Comparison of ENCODE assay signal across 26 cellular contexts in genomic region chr3:61667417-61668213, GRCh38.
A peak's percentile ranks its signal among the peaks of the same experiment; 100 is the strongest.
DNase-seq lines count a peak whose midpoint lies in the region; ATAC-seq, FAIRE-seq and TF ChIP-seq lines count a peak whose summit lies in the region.
"Had no signal": no experiment of that assay in that cellular context is flagged by ENCODE, and none has a peak within 500 bp of the region (broad histone marks: within the 10 kb centered on the region; RNA-seq: fewer than 3 reads in every experiment).

No MANE protein-coding gene starts in this region.

- H3K79me2 ChIP-seq in HepG2 (ENCODE audit: insufficient read depth, low read length): peaks cover 5% of the 10 kb centered on the region

- CTCF ChIA-PET in HepG2 (lab: Yijun Ruan, JAX; ENCODE audit: low intra/inter-chr PET ratio, low total read pairs): no interaction called here

- DNase-seq in HepG2 (ENCODE audit: low spot score): no peak
- no peak for DNase-seq in endodermal cell
- peak; percentile 59 for DNase-seq in left lobe of liver (ENCODE audit: low spot score)
- DNase-seq in NCI-H82 (lab: John Stamatoyannopoulos, UW): no peak
- DNase-seq in NOMO-1 (lab: John Stamatoyannopoulos, UW; ENCODE audit: unreplicated experiment in 2 of 2): no peak
- DNase-seq in DMS153 treated with DMSO at 0.1 percent for 48 hours (lab: John Stamatoyannopoulos, UW; ENCODE audit: unreplicated experiment): no peak
- DNase-seq in CD1c-positive myeloid dendritic cell (ENCODE audit: extremely low spot score): no peak
- DNase-seq: 8988T; activated gamma-delta T cell; activated T-cell treated with anti-CD3 and anti-CD28 coated beads, Interleukin-2, amount 50 U/mL, for 1 hour; AML-193; cerebellar nuclear complex; dorsolateral prefrontal cortex; foreskin keratinocyte; left cardiac atrium; mesenchymal stem cell; NCI-H1694; NK-92 treated with Interleukin-12 subunit alpha and Interleukin-12 subunit beta, amount 100 ng/mL, for 24 hours; psoas muscle; Right ventricle myocardium superior; thyroid gland had no signal

- H3K4me1 ChIP-seq in liver (ENCODE audit: control insufficient read depth in 4 of 4, insufficient read depth in 4 of 4, low read length in 3 of 4) (peaks cover 2 to 19% (median 11%) of the 10 kb centered on the region in 4 donors), HepG2 (ENCODE audit: insufficient read depth, low read length) (no peaks in the 10 kb centered on the region), endodermal cell (ENCODE audit: control insufficient read depth, insufficient read depth, low read length) (peaks cover 10% of the 10 kb centered on the region)

- ATAC-seq in HepG2 (no peak), left lobe of liver (peak; percentile 83)
- ATAC-seq: foreskin keratinocyte, HCT116, left cardiac atrium, psoas muscle had no signal

- in situ Hi-C loops in HepG2 (cut with HindIII; ENCODE audit: extremely low pct_ligation_motif_present, low pct_unique_long_range_greater_than_20kb): no loop called here

- no peaks in the 10 kb centered on the region for H4K20me1 ChIP-seq in HepG2 (ENCODE audit: insufficient read depth, low read length)

- WGBS in liver: 85% methylated on average over 6 of the region's 6 CpGs
- whole genome bisulfite sequencing in HepG2 (ENCODE audit: low lambda C conversion rate): 95% methylated on average over 6 of the region's 6 CpGs
- WGBS in endodermal cell (ENCODE audit: insufficient coverage in 1 of 2, insufficient read length in 1 of 2), 2 experiments: 92 to 93% methylated on average over 2 to 6 of the region's 6 CpGs

- H3K9ac ChIP-seq in liver (ENCODE audit: low read depth in 1 of 2, low read length in 2 of 2) (no peak overlapping the region), HepG2 (ENCODE audit: insufficient read depth, low read depth, low read length) (no peak overlapping the region), endodermal cell (ENCODE audit: extremely low read depth, low read length, poor library complexity, severe bottlenecking) (no peak overlapping the region)

- H3K27me3 ChIP-seq in liver (ENCODE audit: control insufficient read depth in 4 of 4, insufficient read depth in 4 of 4, low read length in 3 of 4): no peaks in the 10 kb centered on the region
- no peaks in the 10 kb centered on the region for H3K27me3 ChIP-seq in HepG2 (ENCODE audit: control insufficient read depth in 1 of 2, insufficient read depth in 2 of 2, low read length in 2 of 2)
- H3K27me3 ChIP-seq in endodermal cell (ENCODE audit: control insufficient read depth, insufficient read depth, low read length, poor library complexity, severe bottlenecking): no peaks in the 10 kb centered on the region
- H3K27me3 ChIP-seq: dorsolateral prefrontal cortex, foreskin keratinocyte, thyroid gland had no signal

- no peak overlapping the region for H3K4me3 ChIP-seq in liver (ENCODE audit: low read depth in 1 of 3, low read length in 3 of 3)
- no peak overlapping the region for H3K4me3 ChIP-seq in HepG2 (replicated peaks in 1 of 3; ENCODE audit: insufficient read depth in 1 of 3, low read depth in 2 of 3, low read length in 3 of 3)
- no peak overlapping the region for H3K4me3 ChIP-seq in endodermal cell (ENCODE audit: low read length)
- H3K4me3 ChIP-seq: dorsolateral prefrontal cortex, psoas muscle, thyroid gland had no signal

- no peak for FAIRE-seq in HepG2 (lab: Jason Lieb, UNC)
- FAIRE-seq: endothelial cell of umbilical vein had no signal

- peaks cover 5% of the 10 kb centered on the region for H3K36me3 Mint-ChIP-seq in endodermal cell (ENCODE audit: low read depth)

- intact Hi-C loops in HepG2 (cut with micrococcal nuclease; ENCODE audit: unreplicated experiment): no loop called here

- H3K4me2 ChIP-seq in HepG2 (ENCODE audit: low read depth, low read length): no peak overlapping the region

- BruUV-seq in HepG2 (replicated peaks; lab: Mats Ljungman, UMichigan): no TSS peak

- no peaks in the 10 kb centered on the region for H3K9me3 ChIP-seq in liver (ENCODE audit: control insufficient read depth in 4 of 4, low read length in 3 of 4)
- no peaks in the 10 kb centered on the region for H3K9me3 ChIP-seq in HepG2 (ENCODE audit: low read length)
- no peaks in the 10 kb centered on the region for H3K9me3 ChIP-seq in endodermal cell (ENCODE audit: control insufficient read depth, low read length)
- H3K9me3 ChIP-seq: psoas muscle, thyroid gland had no signal

- H3K4me1 Mint-ChIP-seq in endodermal cell: peaks cover 42% of the 10 kb centered on the region

- TF ChIP-seq POLR2A in HepG2 (IDR thresholded peaks at IDR 0.05; ENCODE audit: insufficient read depth in 1 of 2, low read depth in 2 of 2, low read length in 2 of 2): no peak

- TF ChIP-seq EP300 in HepG2 (IDR thresholded peaks at IDR 0.05; ENCODE audit: low read depth in 2 of 2, low read length in 2 of 2) (no peak), HepG2 (CRISPR knock-in tag; IDR thresholded peaks at IDR 0.05; ENCODE audit: borderline replicate concordance) (no peak)

- TF ChIP-seq CTCF in liver (IDR thresholded peaks at IDR 0.05; ENCODE audit: low read depth, low read length, missing input control) (no peak), HepG2 (CRISPR knock-in tag; IDR thresholded peaks at IDR 0.05) (no peak), endodermal cell (conservative IDR thresholded peaks at IDR 0.05) (no peak)

- no peaks in the 10 kb centered on the region for H3K36me3 ChIP-seq in liver (ENCODE audit: control insufficient read depth in 4 of 4, insufficient read depth in 3 of 4, low read depth in 1 of 4, low read length in 3 of 4)
- no peaks in the 10 kb centered on the region for H3K36me3 ChIP-seq in HepG2 (replicated peaks in 1 of 2; ENCODE audit: control insufficient read depth in 1 of 2, insufficient read depth in 2 of 2, low read length in 2 of 2)
- H3K36me3 ChIP-seq in endodermal cell (ENCODE audit: control insufficient read depth, insufficient read depth, low read length): no peaks in the 10 kb centered on the region
- H3K36me3 ChIP-seq: thyroid gland had no signal

- H3K27ac ChIP-seq in liver (ENCODE audit: low read depth in 1 of 2, low read length in 2 of 2) (no peak overlapping the region), HepG2 (ENCODE audit: extremely low read length, insufficient read depth, low read length) (no peak overlapping the region), endodermal cell (ENCODE audit: low read depth, low read length) (no peak overlapping the region)
- H3K27ac ChIP-seq: dorsolateral prefrontal cortex, foreskin keratinocyte, HL-60, psoas muscle, thyroid gland had no signal

- peaks cover 8% of the 10 kb centered on the region for H3K9me3 Mint-ChIP-seq in endodermal cell
- H3K9me3 Mint-ChIP-seq: stimulated activated naive CD8-positive, alpha-beta T cell treated with anti-CD3 and anti-CD28 coated beads, Interleukin-15, Interleukin-2, amounts not matched to agents 100 ng/mL and 50 ng/mL, for 24 hours had no signal

- no peak overlapping the region for H3K4me3 Mint-ChIP-seq in endodermal cell
- H3K4me3 Mint-ChIP-seq: stimulated activated naive CD8-positive, alpha-beta T cell treated with anti-CD3 and anti-CD28 coated beads, Interleukin-15, Interleukin-2, amounts not matched to agents 100 ng/mL and 50 ng/mL, for 24 hours had no signal

- no peak overlapping the region for H2AFZ ChIP-seq in HepG2 (ENCODE audit: low read length)

- H3K27ac Mint-ChIP-seq in endodermal cell: peak overlapping the region; percentile 35
- H3K27ac Mint-ChIP-seq: stimulated activated naive CD8-positive, alpha-beta T cell treated with anti-CD3 and anti-CD28 coated beads, Interleukin-15, Interleukin-2, amounts not matched to agents 100 ng/mL and 50 ng/mL, for 24 hours had no signal

- POLR2A ChIA-PET in HepG2 (lab: Yijun Ruan, JAX): no interaction called here

- H3K27me3 Mint-ChIP-seq in endodermal cell (ENCODE audit: insufficient read depth): no peaks in the 10 kb centered on the region
- H3K27me3 Mint-ChIP-seq: stimulated activated naive CD8-positive, alpha-beta T cell treated with anti-CD3 and anti-CD28 coated beads, Interleukin-15, Interleukin-2, amounts not matched to agents 100 ng/mL and 50 ng/mL, for 24 hours had no signal

- TF ChIP-seq RAD21 in liver (IDR thresholded peaks at IDR 0.05) (peak in 1 of 2 donors; percentile 26), HepG2 (CRISPR knock-in tag; IDR thresholded peaks at IDR 0.05) (no peak)

TF ChIP-seq in liver, 16 proteins besides CTCF, POLR2A, EP300 and RAD21 (continues in another document):
- TF ChIP-seq ATF3 (IDR thresholded peaks at IDR 0.05) (no peak), GABPA (IDR thresholded peaks at IDR 0.05 in 1 of 2, conservative IDR thresholded peaks at IDR 0.05 in 1 of 2) (no peak), JUND (IDR thresholded peaks at IDR 0.05) (no peak), HNF4A (conservative IDR thresholded peaks at IDR 0.05) (peak; percentile 43 to 49), SP1 (IDR thresholded peaks at IDR 0.05) (no peak), EGR1 (IDR thresholded peaks at IDR 0.05; ENCODE audit: low read depth in 2 of 2) (no peak)

TF ChIP-seq in HepG2, 621 proteins besides CTCF, POLR2A, EP300 and RAD21:
- TF ChIP-seq HNRNPUL1 (IDR thresholded peaks at IDR 0.05; ENCODE audit: low read depth, low read length): no peak
- TF ChIP-seq RBAK (CRISPR knock-in tag; IDR thresholded peaks at IDR 0.05): no peak
- no peak for TF ChIP-seq HMG20B (CRISPR knock-in tag; conservative IDR thresholded peaks at IDR 0.05)
